Comparison of ENCODE assay signal across 1 cellular context in the genomic region with DNA sequence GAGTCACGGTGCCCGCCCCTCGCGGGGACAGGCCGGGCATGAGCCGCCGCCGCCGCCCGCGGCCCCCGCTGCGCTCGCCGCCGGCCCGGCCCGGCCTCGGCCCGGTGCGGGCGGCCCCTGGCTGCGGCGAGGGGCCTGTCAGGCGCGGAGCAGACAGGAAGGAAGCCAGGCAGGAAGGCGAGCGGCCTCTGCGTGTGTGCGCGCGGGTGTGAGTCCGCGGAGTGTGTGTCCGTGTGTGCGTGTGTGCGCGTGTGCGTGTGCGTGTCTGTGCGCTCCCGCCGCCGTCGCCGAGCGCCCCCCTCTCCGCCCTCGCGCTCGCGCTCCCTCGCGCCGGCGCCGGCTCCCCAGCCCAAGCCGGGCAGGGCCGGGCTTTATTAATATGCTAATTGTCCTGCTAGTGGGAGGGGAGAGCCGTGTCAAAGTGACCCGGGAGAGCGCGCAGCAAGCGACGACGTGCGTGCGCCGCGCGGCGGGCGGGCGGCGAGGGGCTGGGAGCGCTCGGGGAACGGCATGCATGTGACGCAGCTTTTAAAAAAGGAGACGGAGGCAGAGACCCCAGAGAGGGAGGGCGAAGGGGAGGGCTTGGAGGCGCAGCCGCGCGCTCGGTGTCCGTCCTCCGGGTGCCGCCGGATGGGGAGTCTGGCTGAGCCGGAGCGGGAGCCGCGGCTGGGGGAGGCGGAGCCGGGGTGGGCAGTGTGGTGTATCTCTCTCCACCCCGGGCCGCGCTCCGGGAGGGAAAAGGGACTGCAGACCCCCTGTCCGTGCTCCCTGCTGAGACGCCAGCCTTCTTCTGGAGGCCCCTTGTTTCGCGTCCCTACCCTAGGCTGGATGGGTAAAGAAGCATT.
TF ChIP-seq lines count a peak whose summit lies in the region.

Gene LDB1, minus strand, starts transcription at position 227 of the 845 bp plus-strand sequence. CDS start 258 bp downstream, outside the sequence.

TF ChIP-seq in K562, 482 proteins besides CTCF, POLR2A, EP300 and RAD21 (continued from another document and continues in another):
- TF ChIP-seq, protein P1, sequence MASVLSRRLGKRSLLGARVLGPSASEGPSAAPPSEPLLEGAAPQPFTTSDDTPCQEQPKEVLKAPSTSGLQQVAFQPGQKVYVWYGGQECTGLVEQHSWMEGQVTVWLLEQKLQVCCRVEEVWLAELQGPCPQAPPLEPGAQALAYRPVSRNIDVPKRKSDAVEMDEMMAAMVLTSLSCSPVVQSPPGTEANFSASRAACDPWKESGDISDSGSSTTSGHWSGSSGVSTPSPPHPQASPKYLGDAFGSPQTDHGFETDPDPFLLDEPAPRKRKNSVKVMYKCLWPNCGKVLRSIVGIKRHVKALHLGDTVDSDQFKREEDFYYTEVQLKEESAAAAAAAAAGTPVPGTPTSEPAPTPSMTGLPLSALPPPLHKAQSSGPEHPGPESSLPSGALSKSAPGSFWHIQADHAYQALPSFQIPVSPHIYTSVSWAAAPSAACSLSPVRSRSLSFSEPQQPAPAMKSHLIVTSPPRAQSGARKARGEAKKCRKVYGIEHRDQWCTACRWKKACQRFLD (CRISPR knock-in tag; IDR thresholded peaks at IDR 0.05): peak; percentile 66; the same call in 1 of the 2 replicates
- peak; percentile 90 for TF ChIP-seq POLR2G (IDR thresholded peaks at IDR 0.05; ENCODE audit: low read depth, low read length)
- 0 out of 2 replicates have a peak, but pooled peaks have one; percentile 29 for TF ChIP-seq LCOR (CRISPR knock-in tag; IDR thresholded peaks at IDR 0.05)
- peak; percentile 51; the same call in 1 of the 2 replicates for TF ChIP-seq EP400 (IDR thresholded peaks at IDR 0.05)
- peak in 1 of 2 experiments; percentile 39; a peak in 2 of 4 replicates for TF ChIP-seq ZNF639 (CRISPR knock-in tag; conservative IDR thresholded peaks at IDR 0.05 in 1 of 2, IDR thresholded peaks at IDR 0.05 in 1 of 2)
- no peak for TF ChIP-seq TSHZ1 (CRISPR knock-in tag; IDR thresholded peaks at IDR 0.05)
- peak; percentile 52; the same call in 1 of the 2 replicates for TF ChIP-seq ZNF75A (CRISPR knock-in tag; IDR thresholded peaks at IDR 0.05)
- TF ChIP-seq CREM (IDR thresholded peaks at IDR 0.05; ENCODE audit: low read depth): peak; percentile 87
- 0 out of 2 replicates have a peak, but pooled peaks have one; percentile 35 for TF ChIP-seq GABPB1 (CRISPR knock-in tag; IDR thresholded peaks at IDR 0.05)
- peak; percentile 78 for TF ChIP-seq POLR2B (IDR thresholded peaks at IDR 0.05; ENCODE audit: low read depth, partially characterized antibody)
- TF ChIP-seq TFAP4 (CRISPR knock-in tag; IDR thresholded peaks at IDR 0.05; ENCODE audit: borderline replicate concordance): peak; percentile 62; the same call in 1 of the 2 replicates
- TF ChIP-seq SP1 (CRISPR knock-in tag; IDR thresholded peaks at IDR 0.05): peak; percentile 40; the same call in 1 of the 2 replicates
- peak; percentile 87 for TF ChIP-seq KAT7 (CRISPR knock-in tag; IDR thresholded peaks at IDR 0.05; ENCODE audit: borderline replicate concordance)
- TF ChIP-seq, protein P2, sequence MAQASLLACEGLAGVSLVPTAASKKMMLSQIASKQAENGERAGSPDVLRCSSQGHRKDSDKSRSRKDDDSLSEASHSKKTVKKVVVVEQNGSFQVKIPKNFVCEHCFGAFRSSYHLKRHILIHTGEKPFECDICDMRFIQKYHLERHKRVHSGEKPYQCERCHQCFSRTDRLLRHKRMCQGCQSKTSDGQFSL (CRISPR knock-in tag; IDR thresholded peaks at IDR 0.05): 0 out of 2 replicates have a peak, but pooled peaks have one; percentile 32
- TF ChIP-seq, protein P2 (tag; IDR thresholded peaks at IDR 0.05): no peak
- TF ChIP-seq CTBP1 (IDR thresholded peaks at IDR 0.05; ENCODE audit: borderline replicate concordance): peak; percentile 89
- TF ChIP-seq CHD1 (IDR thresholded peaks at IDR 0.05; ENCODE audit: low read length): peak; percentile 68
- no peak for TF ChIP-seq ZFPM2 (CRISPR knock-in tag; IDR thresholded peaks at IDR 0.05)
- TF ChIP-seq, protein P3, sequence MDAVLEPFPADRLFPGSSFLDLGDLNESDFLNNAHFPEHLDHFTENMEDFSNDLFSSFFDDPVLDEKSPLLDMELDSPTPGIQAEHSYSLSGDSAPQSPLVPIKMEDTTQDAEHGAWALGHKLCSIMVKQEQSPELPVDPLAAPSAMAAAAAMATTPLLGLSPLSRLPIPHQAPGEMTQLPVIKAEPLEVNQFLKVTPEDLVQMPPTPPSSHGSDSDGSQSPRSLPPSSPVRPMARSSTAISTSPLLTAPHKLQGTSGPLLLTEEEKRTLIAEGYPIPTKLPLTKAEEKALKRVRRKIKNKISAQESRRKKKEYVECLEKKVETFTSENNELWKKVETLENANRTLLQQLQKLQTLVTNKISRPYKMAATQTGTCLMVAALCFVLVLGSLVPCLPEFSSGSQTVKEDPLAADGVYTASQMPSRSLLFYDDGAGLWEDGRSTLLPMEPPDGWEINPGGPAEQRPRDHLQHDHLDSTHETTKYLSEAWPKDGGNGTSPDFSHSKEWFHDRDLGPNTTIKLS (IDR thresholded peaks at IDR 0.05; ENCODE audit: borderline replicate concordance, low read depth): no peak
- peak; percentile 16 to 31; a peak in 1 of 4 replicates for TF ChIP-seq SIN3A (IDR thresholded peaks at IDR 0.05; ENCODE audit: borderline replicate concordance in 2 of 2, control insufficient read depth in 1 of 2, low read depth in 2 of 2, low read length in 2 of 2)
- TF ChIP-seq IFI16 (CRISPR knock-in tag; IDR thresholded peaks at IDR 0.05): no peak
- TF ChIP-seq GABPA (tag; conservative IDR thresholded peaks at IDR 0.05; ENCODE audit: low read depth): peak; percentile 60
- peak; percentile 2 for TF ChIP-seq RBBP5 (IDR thresholded peaks at IDR 0.05; ENCODE audit: borderline replicate concordance, insufficient read depth, low read length, poor library complexity, severe bottlenecking)
- TF ChIP-seq NCOR1 (IDR thresholded peaks at IDR 0.05): 0 out of 2 replicates have a peak, but pooled peaks have one; percentile 17
- TF ChIP-seq ESRRA (IDR thresholded peaks at IDR 0.05; ENCODE audit: borderline replicate concordance, low read depth): peak; percentile 56
- TF ChIP-seq, protein P4, sequence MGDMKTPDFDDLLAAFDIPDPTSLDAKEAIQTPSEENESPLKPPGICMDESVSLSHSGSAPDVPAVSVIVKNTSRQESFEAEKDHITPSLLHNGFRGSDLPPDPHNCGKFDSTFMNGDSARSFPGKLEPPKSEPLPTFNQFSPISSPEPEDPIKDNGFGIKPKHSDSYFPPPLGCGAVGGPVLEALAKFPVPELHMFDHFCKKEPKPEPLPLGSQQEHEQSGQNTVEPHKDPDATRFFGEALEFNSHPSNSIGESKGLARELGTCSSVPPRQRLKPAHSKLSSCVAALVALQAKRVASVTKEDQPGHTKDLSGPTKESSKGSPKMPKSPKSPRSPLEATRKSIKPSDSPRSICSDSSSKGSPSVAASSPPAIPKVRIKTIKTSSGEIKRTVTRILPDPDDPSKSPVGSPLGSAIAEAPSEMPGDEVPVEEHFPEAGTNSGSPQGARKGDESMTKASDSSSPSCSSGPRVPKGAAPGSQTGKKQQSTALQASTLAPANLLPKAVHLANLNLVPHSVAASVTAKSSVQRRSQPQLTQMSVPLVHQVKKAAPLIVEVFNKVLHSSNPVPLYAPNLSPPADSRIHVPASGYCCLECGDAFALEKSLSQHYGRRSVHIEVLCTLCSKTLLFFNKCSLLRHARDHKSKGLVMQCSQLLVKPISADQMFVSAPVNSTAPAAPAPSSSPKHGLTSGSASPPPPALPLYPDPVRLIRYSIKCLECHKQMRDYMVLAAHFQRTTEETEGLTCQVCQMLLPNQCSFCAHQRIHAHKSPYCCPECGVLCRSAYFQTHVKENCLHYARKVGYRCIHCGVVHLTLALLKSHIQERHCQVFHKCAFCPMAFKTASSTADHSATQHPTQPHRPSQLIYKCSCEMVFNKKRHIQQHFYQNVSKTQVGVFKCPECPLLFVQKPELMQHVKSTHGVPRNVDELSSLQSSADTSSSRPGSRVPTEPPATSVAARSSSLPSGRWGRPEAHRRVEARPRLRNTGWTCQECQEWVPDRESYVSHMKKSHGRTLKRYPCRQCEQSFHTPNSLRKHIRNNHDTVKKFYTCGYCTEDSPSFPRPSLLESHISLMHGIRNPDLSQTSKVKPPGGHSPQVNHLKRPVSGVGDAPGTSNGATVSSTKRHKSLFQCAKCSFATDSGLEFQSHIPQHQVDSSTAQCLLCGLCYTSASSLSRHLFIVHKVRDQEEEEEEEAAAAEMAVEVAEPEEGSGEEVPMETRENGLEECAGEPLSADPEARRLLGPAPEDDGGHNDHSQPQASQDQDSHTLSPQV (IDR thresholded peaks at IDR 0.05): 0 out of 2 replicates have a peak, but pooled peaks have one; percentile 18
- TF ChIP-seq, protein P5, sequence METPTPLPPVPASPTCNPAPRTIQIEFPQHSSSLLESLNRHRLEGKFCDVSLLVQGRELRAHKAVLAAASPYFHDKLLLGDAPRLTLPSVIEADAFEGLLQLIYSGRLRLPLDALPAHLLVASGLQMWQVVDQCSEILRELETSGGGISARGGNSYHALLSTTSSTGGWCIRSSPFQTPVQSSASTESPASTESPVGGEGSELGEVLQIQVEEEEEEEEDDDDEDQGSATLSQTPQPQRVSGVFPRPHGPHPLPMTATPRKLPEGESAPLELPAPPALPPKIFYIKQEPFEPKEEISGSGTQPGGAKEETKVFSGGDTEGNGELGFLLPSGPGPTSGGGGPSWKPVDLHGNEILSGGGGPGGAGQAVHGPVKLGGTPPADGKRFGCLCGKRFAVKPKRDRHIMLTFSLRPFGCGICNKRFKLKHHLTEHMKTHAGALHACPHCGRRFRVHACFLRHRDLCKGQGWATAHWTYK (CRISPR knock-in tag; IDR thresholded peaks at IDR 0.05): 0 out of 2 replicates have a peak, but pooled peaks have one; percentile 16
- peak; percentile 34 for TF ChIP-seq PHF20 (IDR thresholded peaks at IDR 0.05; ENCODE audit: partially characterized antibody)
- TF ChIP-seq PHF8 (IDR thresholded peaks at IDR 0.05; ENCODE audit: borderline replicate concordance, low read length): peak; percentile 70; the same call in 1 of the 2 replicates
- peak; percentile 49 to 80; a peak in 2 of 4 replicates for TF ChIP-seq MAZ (CRISPR knock-in tag; conservative IDR thresholded peaks at IDR 0.05 in 1 of 2, IDR thresholded peaks at IDR 0.05 in 1 of 2)
- TF ChIP-seq RB1 (IDR thresholded peaks at IDR 0.05; ENCODE audit: low read depth): no peak
- no peak for TF ChIP-seq ZMIZ1 (IDR thresholded peaks at IDR 0.05; ENCODE audit: low read depth in 2 of 2, low read length in 2 of 2)
